1 cellular context compared by ENCODE assay signal in the genomic region with DNA sequence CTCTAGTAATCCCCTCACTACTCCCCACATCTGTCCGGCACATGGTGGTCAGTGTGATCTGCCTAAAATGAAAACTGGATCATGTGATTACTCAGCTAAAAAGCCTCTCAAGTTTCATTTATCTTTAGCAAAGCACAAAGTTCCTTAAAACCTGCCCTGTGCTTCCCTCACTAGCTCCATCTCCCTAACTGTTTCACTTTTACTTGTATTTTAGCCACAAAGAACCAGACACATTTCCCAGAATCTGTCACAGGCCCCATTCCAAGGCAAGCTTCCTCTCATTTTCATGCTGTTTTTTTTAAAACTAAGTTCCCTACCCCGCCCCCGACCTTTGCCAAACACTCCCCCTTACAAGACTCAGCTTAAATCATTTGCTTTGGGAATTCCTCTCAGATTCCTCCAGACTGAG.
TF ChIP-seq lines count a peak whose summit lies in the region.

No MANE protein-coding gene starts in this region.

TF ChIP-seq in IMR-90, 13 proteins besides CTCF, POLR2A, EP300 and RAD21:
- TF ChIP-seq, protein P1, sequence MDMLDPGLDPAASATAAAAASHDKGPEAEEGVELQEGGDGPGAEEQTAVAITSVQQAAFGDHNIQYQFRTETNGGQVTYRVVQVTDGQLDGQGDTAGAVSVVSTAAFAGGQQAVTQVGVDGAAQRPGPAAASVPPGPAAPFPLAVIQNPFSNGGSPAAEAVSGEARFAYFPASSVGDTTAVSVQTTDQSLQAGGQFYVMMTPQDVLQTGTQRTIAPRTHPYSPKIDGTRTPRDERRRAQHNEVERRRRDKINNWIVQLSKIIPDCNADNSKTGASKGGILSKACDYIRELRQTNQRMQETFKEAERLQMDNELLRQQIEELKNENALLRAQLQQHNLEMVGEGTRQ (IDR thresholded peaks at IDR 0.05; ENCODE audit: low read depth, low read length), result peak; percentile 10; the same call in 1 of the 2 replicates
- peak; percentile 18; the same call in 1 of the 2 replicates for TF ChIP-seq MAFK (IDR thresholded peaks at IDR 0.05; ENCODE audit: low read depth, low read length)
- TF ChIP-seq CHD1 (IDR thresholded peaks at IDR 0.05; ENCODE audit: low read depth, low read length), result no peak
- TF ChIP-seq FOS (IDR thresholded peaks at IDR 0.05; ENCODE audit: low read depth, low read length), result no peak
